1 cellular context compared by ENCODE assay signal in genomic region chr3:142888484-142889262, GRCh38.
TF ChIP-seq lines count a peak whose summit lies in the region.

TSS of gene PCOLCE2 (minus strand) at chr3:142889083. CDS start at chr3:142888896, 187 bp downstream.

TF ChIP-seq in HepG2, 621 proteins besides CTCF, POLR2A, EP300 and RAD21 (continued from another document and continues in another):
- TF ChIP-seq THAP9 (CRISPR knock-in tag; IDR thresholded peaks at IDR 0.05; ENCODE audit: borderline replicate concordance) (0 out of 2 replicates have a peak, but pooled peaks have one; percentile 33), ZNF136 (CRISPR knock-in tag; IDR thresholded peaks at IDR 0.05; ENCODE audit: low read depth) (no peak; the same call in 1 of the 2 replicates), SATB2 (CRISPR knock-in tag; IDR thresholded peaks at IDR 0.05) (peak; percentile 28; the same call in 1 of the 2 replicates), ZNF792 (CRISPR knock-in tag; IDR thresholded peaks at IDR 0.05) (no peak), ZNF235 (CRISPR knock-in tag; IDR thresholded peaks at IDR 0.05; ENCODE audit: borderline replicate concordance) (peak; percentile 81; the same call in 1 of the 2 replicates), ZMYM4 (CRISPR knock-in tag; IDR thresholded peaks at IDR 0.05) (peak; percentile 55; the same call in 1 of the 2 replicates), GLI4 (CRISPR knock-in tag; IDR thresholded peaks at IDR 0.05; ENCODE audit: borderline replicate concordance) (peak; percentile 54; the same call in 1 of the 2 replicates), ZBTB46 (CRISPR knock-in tag; IDR thresholded peaks at IDR 0.05; ENCODE audit: borderline replicate concordance) (peak; percentile 82; the same call in 1 of the 2 replicates), NCOA1 (CRISPR knock-in tag; IDR thresholded peaks at IDR 0.05) (no peak), ZNF766 (CRISPR knock-in tag; IDR thresholded peaks at IDR 0.05; ENCODE audit: borderline replicate concordance) (peak; percentile 88; the same call in 1 of the 2 replicates), USF2 (IDR thresholded peaks at IDR 0.05; ENCODE audit: low read depth, low read length) (no peak), USF2 (CRISPR knock-in tag; IDR thresholded peaks at IDR 0.05; ENCODE audit: borderline replicate concordance) (no peak; the same call in 1 of the 2 replicates), DZIP1 (CRISPR knock-in tag; IDR thresholded peaks at IDR 0.05) (peak; percentile 88; the same call in 1 of the 2 replicates), ZNF326 (CRISPR knock-in tag; IDR thresholded peaks at IDR 0.05; ENCODE audit: borderline replicate concordance) (no peak), MXD1 (CRISPR knock-in tag; IDR thresholded peaks at IDR 0.05) (peak; percentile 59; the same call in 1 of the 2 replicates), ZFP37 (CRISPR knock-in tag; IDR thresholded peaks at IDR 0.05; ENCODE audit: borderline replicate concordance) (peak; percentile 80; the same call in 1 of the 2 replicates), ZNF280B (CRISPR knock-in tag; IDR thresholded peaks at IDR 0.05; ENCODE audit: borderline replicate concordance) (0 out of 2 replicates have a peak, but pooled peaks have one; percentile 26), AFF4 (CRISPR knock-in tag; IDR thresholded peaks at IDR 0.05) (no peak), ZNF160 (CRISPR knock-in tag; IDR thresholded peaks at IDR 0.05) (0 out of 2 replicates have a peak, but pooled peaks have one; percentile 42), TOE1 (CRISPR knock-in tag; IDR thresholded peaks at IDR 0.05) (no peak), MXD4 (CRISPR knock-in tag; IDR thresholded peaks at IDR 0.05) (0 out of 2 replicates have a peak, but pooled peaks have one; percentile 20), HMGXB4 (CRISPR knock-in tag; IDR thresholded peaks at IDR 0.05; ENCODE audit: borderline replicate concordance in 1 of 2, low read depth in 1 of 2) (peak in 1 of 2 experiments; percentile 64; a peak in 2 of 4 replicates), CREB3 (CRISPR knock-in tag; IDR thresholded peaks at IDR 0.05) (0 out of 2 replicates have a peak, but pooled peaks have one; percentile 24), ZFY (CRISPR knock-in tag; IDR thresholded peaks at IDR 0.05) (peak; percentile 68), ZNF598 (CRISPR knock-in tag; IDR thresholded peaks at IDR 0.05; ENCODE audit: borderline replicate concordance) (no peak), ZBTB42 (CRISPR knock-in tag; IDR thresholded peaks at IDR 0.05) (0 out of 2 replicates have a peak, but pooled peaks have one; percentile 62), ZNF24 (IDR thresholded peaks at IDR 0.05) (no peak), ZFP91 (CRISPR knock-in tag; IDR thresholded peaks at IDR 0.05; ENCODE audit: borderline replicate concordance) (peak; percentile 41; the same call in 1 of the 2 replicates), GPBP1L1 (CRISPR knock-in tag; IDR thresholded peaks at IDR 0.05) (no peak), MTA1 (CRISPR knock-in tag; IDR thresholded peaks at IDR 0.05; ENCODE audit: borderline replicate concordance) (peak; percentile 52; the same call in 1 of the 2 replicates), ZNF761 (CRISPR knock-in tag; conservative IDR thresholded peaks at IDR 0.05) (0 out of 2 replicates have a peak, but pooled peaks have one; percentile 43), FOXA3 (CRISPR knock-in tag; IDR thresholded peaks at IDR 0.05) (no peak)
